14 cellular contexts compared by ENCODE assay signal in the genomic region with DNA sequence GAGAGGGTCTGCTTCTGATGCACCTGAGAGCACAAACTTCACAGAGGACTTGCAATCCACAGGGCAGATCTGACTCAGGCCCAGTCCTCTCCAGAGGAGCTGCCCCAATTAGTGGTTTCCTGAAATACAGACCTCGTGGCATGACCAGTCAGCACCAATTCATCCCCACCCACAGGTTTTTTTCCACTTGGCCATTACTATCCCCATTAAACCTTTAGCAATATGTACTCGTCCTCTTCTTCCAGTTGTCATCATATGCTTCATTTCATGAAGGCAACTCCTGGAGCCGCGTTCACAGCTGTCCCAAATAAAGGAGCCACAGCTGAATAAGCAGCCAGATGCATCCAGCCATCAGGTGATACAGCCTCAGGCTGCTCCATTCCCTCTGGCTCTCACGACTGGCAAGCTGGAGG.
DNase-seq lines count a peak whose midpoint lies in the region; ATAC-seq and TF ChIP-seq lines count a peak whose summit lies in the region.
"Had no signal": no experiment of that assay in that cellular context is flagged by ENCODE, and none has a peak within 500 bp of the region (broad histone marks: within the 10 kb centered on the region; RNA-seq: fewer than 3 reads in every experiment).

No MANE protein-coding gene starts in this region.

- H3K4me3 Mint-ChIP-seq in MCF 10A (ENCODE audit: unreplicated experiment): no peak overlapping the region
- no peak overlapping the region for H3K4me3 Mint-ChIP-seq in natural killer cell
- H3K4me3 Mint-ChIP-seq: activated CD4-positive, alpha-beta memory T cell treated with anti-CD3 and anti-CD28 coated beads, Interleukin-2, amount 10 ng/mL, durations not matched to agents 7 days and 5 days had no signal

- intact Hi-C loops in MCF 10A (cut with micrococcal nuclease) (no loop called here), breast epithelium (cut with DNase I; ENCODE audit: low total_unique reads) (no loop called here), natural killer cell (cut with micrococcal nuclease) (no loop called here)

- ATAC-seq in natural killer cell: no peak
- ATAC-seq in HG02571 (IDR thresholded peaks at IDR 0.05; ENCODE audit: unreplicated experiment): no peak
- ATAC-seq: left lung had no signal

- H3K4me3 ChIP-seq in breast epithelium (no peak overlapping the region), SJCRH30 (no peak overlapping the region), fibroblast of the aortic adventitia (ENCODE audit: low read depth, low read length) (no peak overlapping the region)
- H3K4me3 ChIP-seq: left lung, SJSA1 had no signal

- H3K4me1 Mint-ChIP-seq in MCF 10A (ENCODE audit: insufficient read depth, unreplicated experiment) (no peaks in the 10 kb centered on the region), natural killer cell (no peaks in the 10 kb centered on the region)
- H3K4me1 Mint-ChIP-seq: activated CD4-positive, alpha-beta memory T cell treated with anti-CD3 and anti-CD28 coated beads, Interleukin-2, amount 10 ng/mL, durations not matched to agents 7 days and 5 days had no signal

- H3K9me3 Mint-ChIP-seq in MCF 10A (ENCODE audit: unreplicated experiment) (no peaks in the 10 kb centered on the region), natural killer cell (no peaks in the 10 kb centered on the region)
- H3K9me3 Mint-ChIP-seq: activated CD4-positive, alpha-beta memory T cell treated with anti-CD3 and anti-CD28 coated beads, Interleukin-2, amount 10 ng/mL, durations not matched to agents 7 days and 5 days had no signal

- CTCF ChIA-PET in MCF 10A (lab: Yijun Ruan, JAX): interaction anchor here (0.6 to 1.2 kb wide), 3 partner anchors 9 to 1128 kb away, joined by 3 to 4 read pairs (median 3); no protein-coding TSS in a partner anchor

- TF ChIP-seq POLR2A in breast epithelium (IDR thresholded peaks at IDR 0.05): no peak

- no peak overlapping the region for H3K27ac Mint-ChIP-seq in MCF 10A (ENCODE audit: low read depth, unreplicated experiment)
- no peak overlapping the region for H3K27ac Mint-ChIP-seq in natural killer cell
- H3K27ac Mint-ChIP-seq: activated CD4-positive, alpha-beta memory T cell treated with anti-CD3 and anti-CD28 coated beads, Interleukin-2, amount 10 ng/mL, durations not matched to agents 7 days and 5 days; progenitor cell of endocrine pancreas had no signal

- POLR2A ChIA-PET in MCF 10A (lab: Yijun Ruan, JAX): interaction anchor here (1.0 to 1.3 kb wide), 2 partner anchors 9 to 114 kb away, joined by 3 read pairs; no protein-coding TSS in a partner anchor

- no peaks in the 10 kb centered on the region for H3K27me3 Mint-ChIP-seq in MCF 10A (ENCODE audit: insufficient read depth, unreplicated experiment)
- peaks cover 10 to 11% of the 10 kb centered on the region in 2 donors for H3K27me3 Mint-ChIP-seq in natural killer cell (ENCODE audit: low read depth in 2 of 2)
- H3K27me3 Mint-ChIP-seq: progenitor cell of endocrine pancreas had no signal

- H3K36me3 Mint-ChIP-seq in MCF 10A (ENCODE audit: insufficient read depth, unreplicated experiment) (no peaks in the 10 kb centered on the region), natural killer cell (no peaks in the 10 kb centered on the region)

- peak; percentile 19 for DNase-seq in MCF 10A (ENCODE audit: unreplicated experiment)
- DNase-seq in breast epithelium (ENCODE audit: low spot score in 2 of 2): no peak
- DNase-seq in SJCRH30: peak; percentile 92 to 97
- peak; percentile 50 for DNase-seq in fibroblast of the aortic adventitia (ENCODE audit: low read depth)
- no peak for DNase-seq in natural killer cell
- DNase-seq in cortex of kidney (lab: John Stamatoyannopoulos, UW): no peak
- no peak for DNase-seq in GF-D8 (lab: John Stamatoyannopoulos, UW)
- DNase-seq: activated CD4-positive, alpha-beta memory T cell treated with anti-CD3 and anti-CD28 coated beads, Interleukin-2, amount 10 ng/mL, durations not matched to agents 7 days and 5 days; AML-193; left lung; NCI-H1930 had no signal

- TF ChIP-seq CTCF in MCF 10A (IDR thresholded peaks at IDR 0.05; ENCODE audit: unreplicated experiment) (no peak), breast epithelium (IDR thresholded peaks at IDR 0.05) (no peak), fibroblast of the aortic adventitia (IDR thresholded peaks at IDR 0.05; ENCODE audit: insufficient read depth, low read length) (no peak), natural killer cell (IDR thresholded peaks at IDR 0.05) (no peak)

- H3K27ac ChIP-seq in breast epithelium: no peak overlapping the region
- peak overlapping the region; percentile 59 for H3K27ac ChIP-seq in SJCRH30
- H3K27ac ChIP-seq: left lung, SJSA1 had no signal

- H3K9me3 ChIP-seq in breast epithelium (no peaks in the 10 kb centered on the region), SJCRH30 (replicated peaks) (no peaks in the 10 kb centered on the region)
- H3K9me3 ChIP-seq: left lung, SJSA1 had no signal

- H3K36me3 ChIP-seq in breast epithelium (no peaks in the 10 kb centered on the region), SJCRH30 (no peaks in the 10 kb centered on the region)
- H3K36me3 ChIP-seq: left lung, SJSA1 had no signal

- BruUV-seq in MCF 10A (replicated peaks; lab: Mats Ljungman, UMichigan): no TSS peak

- no peaks in the 10 kb centered on the region for H3K4me1 ChIP-seq in breast epithelium
- H3K4me1 ChIP-seq in SJCRH30: peaks cover 59% of the 10 kb centered on the region

- H3K27me3 ChIP-seq in breast epithelium (no peaks in the 10 kb centered on the region), SJCRH30 (no peaks in the 10 kb centered on the region)
- H3K27me3 ChIP-seq: left lung, SJSA1 had no signal

Comparison
In these comparisons a context has a peak if more than half of its experiments do, and no peak if none do; other contexts are left out.
1. DNase-seq: peak in MCF 10A (single experiment), SJCRH30 (2 of 2) and fibroblast of the aortic adventitia (single experiment); none in breast epithelium (0 of 2), natural killer cell (single experiment), cortex of kidney (single experiment) and GF-D8 (single experiment).